15 cellular contexts compared by ENCODE assay signal in genomic region chr12:34388636-34389377, GRCh38.
DNase-seq lines count a peak whose midpoint lies in the region; ATAC-seq and TF ChIP-seq lines count a peak whose summit lies in the region.
"Had no signal": no experiment of that assay in that cellular context is flagged by ENCODE, and none has a peak within 500 bp of the region (broad histone marks: within the 10 kb centered on the region; RNA-seq: fewer than 3 reads in every experiment).

No MANE protein-coding gene starts in this region.

- TF ChIP-seq POLR2A in spleen (IDR thresholded peaks at IDR 0.05): no peak

- H3K27me3 ChIP-seq in right cardiac atrium (ENCODE audit: control insufficient read depth, insufficient read depth) (no peaks in the 10 kb centered on the region), spleen (replicated peaks in 1 of 7) (peaks cover 0 to 25% (median 0%) of the 10 kb centered on the region in 7 donors), colonic mucosa (no peaks in the 10 kb centered on the region)
- H3K27me3 ChIP-seq: BE2C had no signal

- no peak for TF ChIP-seq CTCF in spleen (IDR thresholded peaks at IDR 0.05 in 8 of 11, conservative IDR thresholded peaks at IDR 0.05 in 3 of 11)
- TF ChIP-seq CTCF in colonic mucosa (IDR thresholded peaks at IDR 0.05): no peak

- H3K27ac ChIP-seq in right cardiac atrium (ENCODE audit: low read length) (no peak overlapping the region), spleen (no peak overlapping the region), colonic mucosa (no peak overlapping the region)
- H3K27ac ChIP-seq: A549, C4-2B had no signal

- 60% methylated on average over 14 of the region's 14 CpGs for WGBS in right cardiac atrium
- WGBS in spleen, 5 donors: 53 to 68% (median 65%) methylated on average over 14 of the region's 14 CpGs

- peak in 2 of 3 donors; percentile 19 to 22 for DNase-seq in right cardiac atrium
- no peak for DNase-seq in left cardiac atrium
- DNase-seq in islet precursor cell: peak; percentile 28
- peak; percentile 49 for DNase-seq in spleen
- DNase-seq in colonic mucosa: no peak
- DNase-seq in activated CD4-positive, alpha-beta T cell treated with anti-CD3 and anti-CD28 coated beads, Interleukin-2, amount 50 U/mL, for 48 hours: no peak
- DNase-seq: BE2C, COR-L47, DND-41, GDM1, H7 had no signal

- H3K4me1 ChIP-seq in right cardiac atrium (ENCODE audit: control insufficient read depth, insufficient read depth, low read length) (no peaks in the 10 kb centered on the region), spleen (no peaks in the 10 kb centered on the region), colonic mucosa (no peaks in the 10 kb centered on the region)
- H3K4me1 ChIP-seq: A549, BE2C had no signal

- H3K9me3 ChIP-seq in right cardiac atrium (ENCODE audit: control insufficient read depth, low read length) (no peaks in the 10 kb centered on the region), spleen (peaks cover 0 to 100% (median 96%) of the 10 kb centered on the region in 8 donors), colonic mucosa (no peaks in the 10 kb centered on the region)
- H3K9me3 ChIP-seq: A549, BE2C had no signal

- intact Hi-C loops in right cardiac atrium (cut with DNase I) (no loop called here), left cardiac atrium (cut with DNase I) (no loop called here), spleen (cut with DNase I; ENCODE audit: low total_unique reads) (no loop called here), colonic mucosa (cut with DNase I) (no loop called here)

- ATAC-seq in right cardiac atrium (no peak), left cardiac atrium (no peak)
- ATAC-seq: A549; CD8-positive, alpha-beta T cell; GM23338 had no signal

- H3K36me3 ChIP-seq in spleen (no peaks in the 10 kb centered on the region), colonic mucosa (no peaks in the 10 kb centered on the region)
- H3K36me3 ChIP-seq: BE2C had no signal

- no peak overlapping the region for H3K4me3 ChIP-seq in right cardiac atrium (ENCODE audit: low read length)
- H3K4me3 ChIP-seq in spleen: no peak overlapping the region
- H3K4me3 ChIP-seq in colonic mucosa: no peak overlapping the region
- H3K4me3 ChIP-seq: A549, GM23338 had no signal

- H3K9ac ChIP-seq in colonic mucosa (ENCODE audit: low read depth in 2 of 2, low read length in 2 of 2): no peak overlapping the region

Comparison
In these comparisons a context has a peak if more than half of its experiments do, and no peak if none do; other contexts are left out.
1. DNase-seq: peak in right cardiac atrium (2 of 3), islet precursor cell (single experiment) and spleen (single experiment); none in left cardiac atrium (single experiment), colonic mucosa (single experiment) and activated CD4-positive, alpha-beta T cell treated with anti-CD3 and anti-CD28 coated beads, Interleukin-2, amount 50 U/mL, for 48 hours (0 of 2).